ENCODE assay signal across 8 cellular contexts in genomic region chr9:111483419-111483861, GRCh38. TPM values are rescaled to one million over a fixed set of nuclear protein-coding genes. Genes with fewer than 3 reads are reported as not detected.
A peak's percentile ranks its signal among the peaks of the same experiment; 100 is the strongest.
DNase-seq lines count a peak whose midpoint lies in the region; ATAC-seq and TF ChIP-seq lines count a peak whose summit lies in the region.

No MANE protein-coding gene starts in this region.

- no peaks in the 10 kb centered on the region for H3K27me3 ChIP-seq in BLaER1 treated with 17β-estradiol and CSF1 and Interleukin-3, amounts not matched to agents 10 nM and 100 nM
- H3K27me3 ChIP-seq in body of pancreas (no peaks in the 10 kb centered on the region), right lobe of liver (no peaks in the 10 kb centered on the region)

- DNase-seq in SK-MEL-5 (ENCODE audit: low read depth, low spot score): peak; percentile 50
- DNase-seq in body of pancreas: no peak
- DNase-seq in right lobe of liver: no peak
- peak; percentile 13 for DNase-seq in stimulated activated CD8-positive, alpha-beta memory T cell treated with anti-CD3 and anti-CD28 coated beads, Interleukin-15, amount 100 ng/mL, for 24 hours (ENCODE audit: low read depth)
- DNase-seq in NCI-H524 treated with DMSO at 0.1 percent for 48 hours (lab: John Stamatoyannopoulos, UW): no peak

- H3K9me3 ChIP-seq in BLaER1 treated with 17β-estradiol and CSF1 and Interleukin-3, amounts not matched to agents 10 nM and 100 nM (replicated peaks in 1 of 11): peaks cover 0 to 9% (median 0%) of the 10 kb centered on the region in 11 experiments; a peak in 3 of 22 replicates
- H3K9me3 ChIP-seq in body of pancreas (no peaks in the 10 kb centered on the region), right lobe of liver (no peaks in the 10 kb centered on the region)

- H3K4me3 ChIP-seq in BLaER1 treated with 17β-estradiol and CSF1 and Interleukin-3, amounts not matched to agents 10 nM and 100 nM: peak overlapping the region; percentile 84 to 98 (median 94)
- H3K4me3 ChIP-seq in body of pancreas: no peak overlapping the region
- H3K4me3 ChIP-seq in right lobe of liver: peak overlapping the region; percentile 58 to 83 (median 68)

- WGBS in body of pancreas, 2 donors: 0% methylated on average over 69 of the region's 81 CpGs; no CpG with 5 or more reads in 1 of the 2 donors
- 0% methylated on average over 8 of the region's 81 CpGs for WGBS in right lobe of liver (ENCODE audit: insufficient coverage, low coverage, low lambda C conversion rate, missing lambda C conversion rate)

- ATAC-seq in GM18907 (IDR thresholded peaks at IDR 0.05; ENCODE audit: unreplicated experiment) (peak; percentile 41), HG03097 (IDR thresholded peaks at IDR 0.05; ENCODE audit: low FRiP score, unreplicated experiment) (peak; percentile 31), body of pancreas (peak; percentile 54), right lobe of liver (peak; percentile 1 to 4 (median 2))

- TF ChIP-seq POLR2A in body of pancreas (IDR thresholded peaks at IDR 0.05): no peak
- TF ChIP-seq POLR2A in right lobe of liver (IDR thresholded peaks at IDR 0.05): no peak

- in situ Hi-C loops in SK-MEL-5 (cut with HindIII; ENCODE audit: low pct_unique_long_range_greater_than_20kb, low sequenced_read_pairs): no loop called here

- peaks cover 25 to 48% (median 43%) of the 10 kb centered on the region in 11 experiments; a peak in 21 of 22 replicates for H4K20me1 ChIP-seq in BLaER1 treated with 17β-estradiol and CSF1 and Interleukin-3, amounts not matched to agents 10 nM and 100 nM

- H3K4me2 ChIP-seq in BLaER1 treated with 17β-estradiol and CSF1 and Interleukin-3, amounts not matched to agents 10 nM and 100 nM: peak overlapping the region; percentile 73 to 89 (median 85); a peak in 19 of 22 replicates

- peaks cover 0 to 16% (median 7%) of the 10 kb centered on the region in 11 experiments; a peak in 5 of 22 replicates for H3K36me3 ChIP-seq in BLaER1 treated with 17β-estradiol and CSF1 and Interleukin-3, amounts not matched to agents 10 nM and 100 nM
- H3K36me3 ChIP-seq in body of pancreas (replicated peaks in 1 of 2; ENCODE audit: insufficient read depth in 1 of 2, low read depth in 2 of 2) (no peaks in the 10 kb centered on the region), right lobe of liver (no peaks in the 10 kb centered on the region)

- TF ChIP-seq CTCF in body of pancreas (IDR thresholded peaks at IDR 0.05): no peak
- no peak for TF ChIP-seq CTCF in right lobe of liver (IDR thresholded peaks at IDR 0.05)

- peak overlapping the region; percentile 93 to 100 (median 98) for H3K9ac ChIP-seq in BLaER1 treated with 17β-estradiol and CSF1 and Interleukin-3, amounts not matched to agents 10 nM and 100 nM

- peaks cover 17 to 29% (median 24%) of the 10 kb centered on the region in 10 experiments for H3K4me1 ChIP-seq in BLaER1 treated with 17β-estradiol and CSF1 and Interleukin-3, amounts not matched to agents 10 nM and 100 nM
- H3K4me1 ChIP-seq in body of pancreas: peaks cover 25% of the 10 kb centered on the region
- peaks cover 0 to 12% (median 4%) of the 10 kb centered on the region in 4 donors for H3K4me1 ChIP-seq in right lobe of liver

- H3K27ac ChIP-seq in BLaER1 treated with 17β-estradiol and CSF1 and Interleukin-3, amounts not matched to agents 10 nM and 100 nM: peak overlapping the region; percentile 92 to 99 (median 98)
- H3K27ac ChIP-seq in body of pancreas (peak overlapping the region; percentile 86 to 97 (median 97)), right lobe of liver (peak overlapping the region; percentile 93 to 98 (median 95))

- intact Hi-C loops in body of pancreas (cut with DNase I) (no loop called here), right lobe of liver (cut with DNase I) (no loop called here)

RNA-seq across cellular contexts. Expression of gene ECPAS, which starts 0.7 kb away (rescaled TPM):
- total RNA-seq in SK-MEL-5 (2014; rRNA removed; shearing (Covaris generic)): 54.1 and 58.0 TPM in 2 replicates
- polyA plus RNA-seq in SK-MEL-5 (2015; cell fraction: cytosol; rRNA removed): 24.8 and 31.3 TPM in 2 replicates
- 82.8 and 88.0 TPM in 2 replicates for polyA plus RNA-seq in SK-MEL-5 (2015; cell fraction: nucleus; rRNA removed)
- 10 to 100 TPM; 35.3 to 57.6 TPM for total RNA-seq in body of pancreas
- total RNA-seq in right lobe of liver: 10 to 100 TPM; 36.8 to 52.8 (median 41.1) TPM

RNA-seq across cellular contexts. Expression of gene ZNF483, which starts 41.5 kb away (rescaled TPM):
- total RNA-seq in SK-MEL-5 (2014; rRNA removed; shearing (Covaris generic)): 4.2 and 5.3 TPM in 2 replicates
- 1.2 and 2.8 TPM in 2 replicates for polyA plus RNA-seq in SK-MEL-5 (2015; cell fraction: cytosol; rRNA removed)
- polyA plus RNA-seq in SK-MEL-5 (2015; cell fraction: nucleus; rRNA removed): 2.1 and 5.5 TPM in 2 replicates
- 1 to 10 TPM; 6.7 to 8.6 TPM for total RNA-seq in body of pancreas
- 1 to 10 TPM in 1 of 6 experiments, under 1 TPM in 5; 0.06 to 1.2 (median 0.37) TPM for total RNA-seq in right lobe of liver

Comparison
In these comparisons a context has a peak if more than half of its experiments do, and no peak if none do; other contexts are left out.
1. H3K4me3 ChIP-seq: peak in BLaER1 treated with 17β-estradiol and CSF1 and Interleukin-3, amounts not matched to agents 10 nM and 100 nM (10 of 10) and right lobe of liver (3 of 3); none in body of pancreas (0 of 2).
2. ATAC-seq: peak in every context shown above with its lines; median percentile 54 in body of pancreas; 41 in GM18907; 31 in HG03097; 2 in right lobe of liver.
3. DNase-seq: peak in SK-MEL-5 (single experiment) and stimulated activated CD8-positive, alpha-beta memory T cell treated with anti-CD3 and anti-CD28 coated beads, Interleukin-15, amount 100 ng/mL, for 24 hours (single experiment); none in body of pancreas (0 of 4), right lobe of liver (0 of 3) and NCI-H524 treated with DMSO at 0.1 percent for 48 hours (single experiment).
4. Peak in every context shown above with its lines, with median percentiles within 50 percentile points of each other: H3K27ac ChIP-seq.